ENCODE assay signal across 1 cellular context in the genomic region with DNA sequence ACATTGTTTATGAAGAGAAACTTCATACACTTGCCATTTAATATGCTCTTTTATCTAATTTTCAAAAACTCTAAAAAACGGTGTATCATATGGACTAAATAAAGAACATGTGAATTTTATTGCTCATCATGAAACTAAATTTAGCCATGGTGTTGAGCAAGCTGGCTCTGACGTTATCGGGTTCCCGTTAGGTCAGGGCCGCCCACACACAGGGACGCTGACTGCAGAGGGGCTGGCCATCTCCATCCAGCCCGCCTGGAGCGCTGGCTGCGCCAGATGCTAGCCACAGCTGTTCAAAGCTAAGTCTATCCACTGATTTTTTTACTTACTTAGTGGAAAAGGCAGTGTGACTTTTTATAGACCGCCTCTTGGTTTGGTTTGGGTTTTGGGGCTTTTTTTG.
TF ChIP-seq lines count a peak whose summit lies in the region.

No MANE protein-coding gene starts in this region.

TF ChIP-seq in SK-N-SH, 30 proteins besides CTCF, POLR2A, EP300 and RAD21 (continued from another document):
- TF ChIP-seq, protein P1, sequence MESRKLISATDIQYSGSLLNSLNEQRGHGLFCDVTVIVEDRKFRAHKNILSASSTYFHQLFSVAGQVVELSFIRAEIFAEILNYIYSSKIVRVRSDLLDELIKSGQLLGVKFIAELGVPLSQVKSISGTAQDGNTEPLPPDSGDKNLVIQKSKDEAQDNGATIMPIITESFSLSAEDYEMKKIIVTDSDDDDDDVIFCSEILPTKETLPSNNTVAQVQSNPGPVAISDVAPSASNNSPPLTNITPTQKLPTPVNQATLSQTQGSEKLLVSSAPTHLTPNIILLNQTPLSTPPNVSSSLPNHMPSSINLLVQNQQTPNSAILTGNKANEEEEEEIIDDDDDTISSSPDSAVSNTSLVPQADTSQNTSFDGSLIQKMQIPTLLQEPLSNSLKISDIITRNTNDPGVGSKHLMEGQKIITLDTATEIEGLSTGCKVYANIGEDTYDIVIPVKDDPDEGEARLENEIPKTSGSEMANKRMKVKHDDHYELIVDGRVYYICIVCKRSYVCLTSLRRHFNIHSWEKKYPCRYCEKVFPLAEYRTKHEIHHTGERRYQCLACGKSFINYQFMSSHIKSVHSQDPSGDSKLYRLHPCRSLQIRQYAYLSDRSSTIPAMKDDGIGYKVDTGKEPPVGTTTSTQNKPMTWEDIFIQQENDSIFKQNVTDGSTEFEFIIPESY (IDR thresholded peaks at IDR 0.05; ENCODE audit: borderline replicate concordance, low read depth): no peak
- TF ChIP-seq NFIC (IDR thresholded peaks at IDR 0.05; ENCODE audit: borderline replicate concordance) (no peak), GABPA (IDR thresholded peaks at IDR 0.05; ENCODE audit: low read depth) (no peak), MXI1 (IDR thresholded peaks at IDR 0.05; ENCODE audit: low read depth, low read length) (peak; percentile 73), POLR2AphosphoS5 (IDR thresholded peaks at IDR 0.05; ENCODE audit: low read depth, low read length) (no peak), FOSL2 (IDR thresholded peaks at IDR 0.05; ENCODE audit: borderline replicate concordance, low read depth) (no peak), TCF12 (IDR thresholded peaks at IDR 0.05) (peak; percentile 37), YY1 (IDR thresholded peaks at IDR 0.05; ENCODE audit: low read depth) (no peak), RCOR1 (IDR thresholded peaks at IDR 0.05; ENCODE audit: low read length) (no peak), RXRA (IDR thresholded peaks at IDR 0.05; ENCODE audit: borderline replicate concordance, low read depth) (peak; percentile 62), NRF1 (IDR thresholded peaks at IDR 0.05; ENCODE audit: low read depth, low read length) (no peak), JUND (IDR thresholded peaks at IDR 0.05) (no peak)
- TF ChIP-seq, protein P2, sequence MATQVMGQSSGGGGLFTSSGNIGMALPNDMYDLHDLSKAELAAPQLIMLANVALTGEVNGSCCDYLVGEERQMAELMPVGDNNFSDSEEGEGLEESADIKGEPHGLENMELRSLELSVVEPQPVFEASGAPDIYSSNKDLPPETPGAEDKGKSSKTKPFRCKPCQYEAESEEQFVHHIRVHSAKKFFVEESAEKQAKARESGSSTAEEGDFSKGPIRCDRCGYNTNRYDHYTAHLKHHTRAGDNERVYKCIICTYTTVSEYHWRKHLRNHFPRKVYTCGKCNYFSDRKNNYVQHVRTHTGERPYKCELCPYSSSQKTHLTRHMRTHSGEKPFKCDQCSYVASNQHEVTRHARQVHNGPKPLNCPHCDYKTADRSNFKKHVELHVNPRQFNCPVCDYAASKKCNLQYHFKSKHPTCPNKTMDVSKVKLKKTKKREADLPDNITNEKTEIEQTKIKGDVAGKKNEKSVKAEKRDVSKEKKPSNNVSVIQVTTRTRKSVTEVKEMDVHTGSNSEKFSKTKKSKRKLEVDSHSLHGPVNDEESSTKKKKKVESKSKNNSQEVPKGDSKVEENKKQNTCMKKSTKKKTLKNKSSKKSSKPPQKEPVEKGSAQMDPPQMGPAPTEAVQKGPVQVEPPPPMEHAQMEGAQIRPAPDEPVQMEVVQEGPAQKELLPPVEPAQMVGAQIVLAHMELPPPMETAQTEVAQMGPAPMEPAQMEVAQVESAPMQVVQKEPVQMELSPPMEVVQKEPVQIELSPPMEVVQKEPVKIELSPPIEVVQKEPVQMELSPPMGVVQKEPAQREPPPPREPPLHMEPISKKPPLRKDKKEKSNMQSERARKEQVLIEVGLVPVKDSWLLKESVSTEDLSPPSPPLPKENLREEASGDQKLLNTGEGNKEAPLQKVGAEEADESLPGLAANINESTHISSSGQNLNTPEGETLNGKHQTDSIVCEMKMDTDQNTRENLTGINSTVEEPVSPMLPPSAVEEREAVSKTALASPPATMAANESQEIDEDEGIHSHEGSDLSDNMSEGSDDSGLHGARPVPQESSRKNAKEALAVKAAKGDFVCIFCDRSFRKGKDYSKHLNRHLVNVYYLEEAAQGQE (IDR thresholded peaks at IDR 0.05; ENCODE audit: low read depth, low read length): no peak
- TF ChIP-seq, protein P3, sequence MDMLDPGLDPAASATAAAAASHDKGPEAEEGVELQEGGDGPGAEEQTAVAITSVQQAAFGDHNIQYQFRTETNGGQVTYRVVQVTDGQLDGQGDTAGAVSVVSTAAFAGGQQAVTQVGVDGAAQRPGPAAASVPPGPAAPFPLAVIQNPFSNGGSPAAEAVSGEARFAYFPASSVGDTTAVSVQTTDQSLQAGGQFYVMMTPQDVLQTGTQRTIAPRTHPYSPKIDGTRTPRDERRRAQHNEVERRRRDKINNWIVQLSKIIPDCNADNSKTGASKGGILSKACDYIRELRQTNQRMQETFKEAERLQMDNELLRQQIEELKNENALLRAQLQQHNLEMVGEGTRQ (IDR thresholded peaks at IDR 0.05; ENCODE audit: borderline replicate concordance, low read depth, low read length): no peak
- TF ChIP-seq, protein P4, sequence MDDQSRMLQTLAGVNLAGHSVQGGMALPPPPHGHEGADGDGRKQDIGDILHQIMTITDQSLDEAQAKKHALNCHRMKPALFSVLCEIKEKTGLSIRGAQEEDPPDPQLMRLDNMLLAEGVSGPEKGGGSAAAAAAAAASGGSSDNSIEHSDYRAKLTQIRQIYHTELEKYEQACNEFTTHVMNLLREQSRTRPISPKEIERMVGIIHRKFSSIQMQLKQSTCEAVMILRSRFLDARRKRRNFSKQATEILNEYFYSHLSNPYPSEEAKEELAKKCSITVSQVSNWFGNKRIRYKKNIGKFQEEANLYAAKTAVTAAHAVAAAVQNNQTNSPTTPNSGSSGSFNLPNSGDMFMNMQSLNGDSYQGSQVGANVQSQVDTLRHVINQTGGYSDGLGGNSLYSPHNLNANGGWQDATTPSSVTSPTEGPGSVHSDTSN (IDR thresholded peaks at IDR 0.05): no peak
